2 cellular contexts compared by ENCODE assay signal in the genomic region with DNA sequence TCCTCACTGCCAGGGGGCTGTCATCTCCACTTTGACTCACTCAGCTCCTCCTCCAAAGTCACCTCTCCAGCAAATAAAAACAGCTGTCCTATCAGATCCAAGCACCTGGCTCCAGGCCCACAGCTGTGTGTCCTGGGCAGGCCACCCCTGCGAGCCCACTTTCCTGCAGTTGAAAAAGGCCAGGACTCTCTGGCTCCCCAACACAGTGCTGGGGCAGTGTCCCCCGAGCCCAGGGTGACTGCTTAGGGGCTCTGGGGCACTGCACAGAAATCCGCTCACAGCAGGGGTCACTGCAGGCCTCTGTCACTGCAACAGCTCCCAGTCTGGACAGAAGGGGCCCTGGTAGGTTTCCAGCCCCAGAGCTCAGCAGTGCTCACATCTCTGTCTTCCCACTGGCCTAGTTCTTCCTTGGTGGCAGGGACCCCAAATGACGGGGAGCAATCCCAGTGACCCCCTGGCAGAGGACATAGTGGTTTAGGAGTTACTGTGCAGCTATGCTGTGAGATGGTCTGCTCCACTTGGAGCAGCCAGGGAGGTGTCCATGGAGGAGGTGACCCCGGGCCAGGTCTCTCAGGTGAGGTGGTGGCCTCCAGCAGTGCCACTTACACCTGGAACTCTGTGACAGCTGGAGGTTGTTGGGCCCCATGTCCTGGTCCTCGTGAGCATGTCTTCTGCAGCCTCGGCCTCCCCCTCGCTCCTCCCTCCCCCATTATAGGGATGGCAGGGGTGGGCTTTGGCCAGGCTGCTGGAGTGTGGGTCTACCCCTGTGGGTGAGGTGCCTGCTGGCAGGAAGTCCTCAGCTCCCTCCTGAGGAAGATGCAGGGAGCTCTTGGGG.
TF ChIP-seq lines count a peak whose summit lies in the region.

No MANE protein-coding gene starts in this region.

TF ChIP-seq in IMR-90, 13 proteins besides CTCF, POLR2A, EP300 and RAD21:
- TF ChIP-seq, protein P1, sequence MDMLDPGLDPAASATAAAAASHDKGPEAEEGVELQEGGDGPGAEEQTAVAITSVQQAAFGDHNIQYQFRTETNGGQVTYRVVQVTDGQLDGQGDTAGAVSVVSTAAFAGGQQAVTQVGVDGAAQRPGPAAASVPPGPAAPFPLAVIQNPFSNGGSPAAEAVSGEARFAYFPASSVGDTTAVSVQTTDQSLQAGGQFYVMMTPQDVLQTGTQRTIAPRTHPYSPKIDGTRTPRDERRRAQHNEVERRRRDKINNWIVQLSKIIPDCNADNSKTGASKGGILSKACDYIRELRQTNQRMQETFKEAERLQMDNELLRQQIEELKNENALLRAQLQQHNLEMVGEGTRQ (IDR thresholded peaks at IDR 0.05; ENCODE audit: low read depth, low read length), result no peak
- TF ChIP-seq CEBPB (IDR thresholded peaks at IDR 0.05; ENCODE audit: low read depth, low read length) (no peak), CHD1 (IDR thresholded peaks at IDR 0.05; ENCODE audit: low read depth, low read length) (no peak), FOS (IDR thresholded peaks at IDR 0.05; ENCODE audit: low read depth, low read length) (no peak)

TF ChIP-seq in WTC11, 78 proteins besides CTCF, POLR2A, EP300 and RAD21:
- TF ChIP-seq SMAD4 (CRISPR knock-in tag; IDR thresholded peaks at IDR 0.05) (no peak), ATF2 (CRISPR knock-in tag; IDR thresholded peaks at IDR 0.05; ENCODE audit: borderline replicate concordance, low read depth) (no peak), FOXP4 (CRISPR knock-in tag; IDR thresholded peaks at IDR 0.05) (no peak), SOX15 (CRISPR knock-in tag; IDR thresholded peaks at IDR 0.05) (no peak), OVOL2 (CRISPR knock-in tag; IDR thresholded peaks at IDR 0.05; ENCODE audit: borderline replicate concordance) (no peak), RORB (CRISPR knock-in tag; IDR thresholded peaks at IDR 0.05) (no peak), ZBTB21 (CRISPR knock-in tag; IDR thresholded peaks at IDR 0.05; ENCODE audit: borderline replicate concordance) (no peak), GTF2I (CRISPR knock-in tag; conservative IDR thresholded peaks at IDR 0.05) (no peak), PRDM15 (CRISPR knock-in tag; IDR thresholded peaks at IDR 0.05) (no peak), SMAD3 (CRISPR knock-in tag; IDR thresholded peaks at IDR 0.05; ENCODE audit: borderline replicate concordance) (no peak), CBFB (CRISPR knock-in tag; IDR thresholded peaks at IDR 0.05; ENCODE audit: low read depth) (no peak)
- TF ChIP-seq, protein P2, sequence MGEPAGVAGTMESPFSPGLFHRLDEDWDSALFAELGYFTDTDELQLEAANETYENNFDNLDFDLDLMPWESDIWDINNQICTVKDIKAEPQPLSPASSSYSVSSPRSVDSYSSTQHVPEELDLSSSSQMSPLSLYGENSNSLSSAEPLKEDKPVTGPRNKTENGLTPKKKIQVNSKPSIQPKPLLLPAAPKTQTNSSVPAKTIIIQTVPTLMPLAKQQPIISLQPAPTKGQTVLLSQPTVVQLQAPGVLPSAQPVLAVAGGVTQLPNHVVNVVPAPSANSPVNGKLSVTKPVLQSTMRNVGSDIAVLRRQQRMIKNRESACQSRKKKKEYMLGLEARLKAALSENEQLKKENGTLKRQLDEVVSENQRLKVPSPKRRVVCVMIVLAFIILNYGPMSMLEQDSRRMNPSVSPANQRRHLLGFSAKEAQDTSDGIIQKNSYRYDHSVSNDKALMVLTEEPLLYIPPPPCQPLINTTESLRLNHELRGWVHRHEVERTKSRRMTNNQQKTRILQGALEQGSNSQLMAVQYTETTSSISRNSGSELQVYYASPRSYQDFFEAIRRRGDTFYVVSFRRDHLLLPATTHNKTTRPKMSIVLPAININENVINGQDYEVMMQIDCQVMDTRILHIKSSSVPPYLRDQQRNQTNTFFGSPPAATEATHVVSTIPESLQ (CRISPR knock-in tag; IDR thresholded peaks at IDR 0.05), result no peak
- TF ChIP-seq, protein P3, sequence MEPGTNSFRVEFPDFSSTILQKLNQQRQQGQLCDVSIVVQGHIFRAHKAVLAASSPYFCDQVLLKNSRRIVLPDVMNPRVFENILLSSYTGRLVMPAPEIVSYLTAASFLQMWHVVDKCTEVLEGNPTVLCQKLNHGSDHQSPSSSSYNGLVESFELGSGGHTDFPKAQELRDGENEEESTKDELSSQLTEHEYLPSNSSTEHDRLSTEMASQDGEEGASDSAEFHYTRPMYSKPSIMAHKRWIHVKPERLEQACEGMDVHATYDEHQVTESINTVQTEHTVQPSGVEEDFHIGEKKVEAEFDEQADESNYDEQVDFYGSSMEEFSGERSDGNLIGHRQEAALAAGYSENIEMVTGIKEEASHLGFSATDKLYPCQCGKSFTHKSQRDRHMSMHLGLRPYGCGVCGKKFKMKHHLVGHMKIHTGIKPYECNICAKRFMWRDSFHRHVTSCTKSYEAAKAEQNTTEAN (CRISPR knock-in tag; IDR thresholded peaks at IDR 0.05), result no peak
